26 cellular contexts compared by ENCODE assay signal in genomic region chr14:62313228-62313627, GRCh38.
"Had no signal": no experiment of that assay in that cellular context is flagged by ENCODE, and none has a peak within 500 bp of the region (broad histone marks: within the 10 kb centered on the region; RNA-seq: fewer than 3 reads in every experiment).

No MANE protein-coding gene starts in this region.

- H3K9me3 ChIP-seq: left ventricle myocardium inferior, pancreas, prostate gland, spleen, suprapubic skin, thoracic aorta, tibial artery, upper lobe of right lung had no signal

- H3K4me3 ChIP-seq: left ventricle myocardium inferior, lung, mucosa of descending colon, pancreas, prostate gland, skin epidermis, spleen, suprapubic skin, thoracic aorta, tibial artery, upper lobe of right lung had no signal

- H3K27ac ChIP-seq: left ventricle myocardium inferior, pancreas, prostate gland, skin epidermis, spleen, suprapubic skin, thoracic aorta, tibial artery, upper lobe of right lung had no signal

- ATAC-seq: mucosa of descending colon; naive thymus-derived CD8-positive, alpha-beta T cell; right cardiac atrium; sciatic nerve; stimulated activated effector memory CD8-positive, alpha-beta T cell treated with anti-CD3 and anti-CD28 coated beads, Interleukin-12 subunit alpha, Interleukin-12 subunit beta, amount 100 ng/mL, for 72 hours; upper lobe of right lung had no signal

- DNase-seq: hypothalamus; immature natural killer cell; islet precursor cell; left ventricle myocardium inferior; midbrain; mucosa of descending colon; naive thymus-derived CD8-positive, alpha-beta T cell; nucleus accumbens; pancreas; posterior cingulate gyrus; retina; right cardiac atrium; spleen; stimulated activated CD4-positive, alpha-beta T cell treated with anti-CD3 and anti-CD28 coated beads, Interleukin-4, amount 100 ng/mL, for 24 hours; stimulated activated naive CD4-positive, alpha-beta T cell; tibial artery; trophoblast cell; upper lobe of right lung had no signal

- FAIRE-seq: pancreas, urothelium cell line had no signal

- H3K4me1 ChIP-seq: left ventricle myocardium inferior, pancreas, prostate gland, suprapubic skin, tibial artery, upper lobe of right lung had no signal
